In the genomic region with DNA sequence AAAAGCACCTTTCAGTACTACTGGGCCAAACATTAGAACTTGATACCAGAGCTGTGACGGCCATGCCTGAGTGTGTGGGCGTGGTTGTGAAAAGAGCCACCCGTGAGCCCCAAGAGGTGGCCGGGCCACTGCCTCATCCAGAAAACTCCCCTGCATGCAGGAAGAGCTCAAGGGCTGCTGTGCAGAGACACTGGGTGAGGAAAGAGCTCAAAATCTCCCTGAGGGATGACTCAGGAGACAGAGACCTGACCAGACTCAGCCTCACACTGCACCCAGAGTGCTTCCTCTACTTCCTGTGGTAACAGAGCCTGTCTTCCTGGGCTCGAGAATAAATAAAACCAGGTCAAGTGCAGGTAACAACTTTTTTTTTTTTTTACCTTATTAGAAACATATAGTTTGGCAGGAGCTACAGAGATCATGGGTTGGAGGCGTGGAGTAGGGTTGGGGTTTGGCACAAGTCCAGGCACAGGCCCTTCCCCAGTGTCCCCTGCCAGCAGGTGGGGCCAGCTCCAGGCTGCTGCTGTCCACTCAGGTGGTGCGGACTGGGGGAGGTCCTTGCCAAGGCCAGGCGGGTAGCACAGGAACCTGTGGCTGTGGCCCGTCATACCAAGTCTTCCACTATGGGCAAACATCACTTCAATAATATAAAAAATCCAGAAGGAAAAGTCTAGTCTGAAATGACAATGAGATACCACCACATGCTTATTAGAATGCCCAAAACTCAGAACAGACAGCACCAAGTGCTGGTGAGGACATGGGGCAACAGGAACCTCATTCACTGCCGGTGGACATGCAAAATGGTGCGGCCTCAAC, we compare ENCODE assay signal across 9 cellular contexts. TPM values are rescaled to one million over a fixed set of nuclear protein-coding genes. Genes with fewer than 3 reads are reported as not detected.
DNase-seq lines count a peak whose midpoint lies in the region; ATAC-seq, FAIRE-seq and TF ChIP-seq lines count a peak whose summit lies in the region.
"Had no signal": no experiment of that assay in that cellular context is flagged by ENCODE, and none has a peak within 500 bp of the region (broad histone marks: within the 10 kb centered on the region; RNA-seq: fewer than 3 reads in every experiment).

No MANE protein-coding gene starts in this region.

- no peak; a peak in 1 of 4 replicates for TF ChIP-seq RAD21 in K562 (CRISPR knock-in tag; conservative IDR thresholded peaks at IDR 0.05 in 1 of 2, IDR thresholded peaks at IDR 0.05 in 1 of 2)

- TF ChIP-seq POLR2A in K562 (conservative IDR thresholded peaks at IDR 0.05) = no peak

- H2AFZ ChIP-seq in K562 (ENCODE audit: low read depth, low read length) = no peak overlapping the region

- in situ Hi-C loops in K562 (cut with MboI) = no loop called here

- peaks cover 2% of the 10 kb centered on the region for H3K36me3 Mint-ChIP-seq in T-helper 1 cell treated with Interleukin-12 subunit alpha and Interleukin-12 subunit beta and Interleukin-4 antibody, amounts not matched to agents 30 μg/mL and 1 μg/mL, for 36 hours (ENCODE audit: low read depth)
- H3K36me3 Mint-ChIP-seq in naive thymus-derived CD8-positive, alpha-beta T cell = peaks cover 0 to 3% (median 0%) of the 10 kb centered on the region in 3 donors

- peak; percentile 52 for ATAC-seq in HG02588 (IDR thresholded peaks at IDR 0.05; ENCODE audit: unreplicated experiment)
- ATAC-seq in K562 = peak; percentile 79
- ATAC-seq in naive thymus-derived CD8-positive, alpha-beta T cell = peak; percentile 82 to 88
- no peak for ATAC-seq in GM18907 (IDR thresholded peaks at IDR 0.05; ENCODE audit: unreplicated experiment)

- no peak overlapping the region; the same call in 1 of the 2 replicates for H3K4me2 ChIP-seq in K562 (ENCODE audit: insufficient read depth, low read length)

- H3K4me3 ChIP-seq in K562 = no peak overlapping the region
- H3K4me3 ChIP-seq in tibial artery = no peak overlapping the region

- no peaks in the 10 kb centered on the region for H3K27me3 ChIP-seq in K562 (ENCODE audit: control insufficient read depth in 2 of 2, insufficient read depth in 2 of 2, low read length in 2 of 2)
- H3K27me3 ChIP-seq in tibial artery = no peaks in the 10 kb centered on the region

- no peaks in the 10 kb centered on the region for H3K9me3 ChIP-seq in K562 (replicated peaks; ENCODE audit: control insufficient read depth, insufficient read depth, low read depth, low read length)
- H3K9me3 ChIP-seq in tibial artery = no peaks in the 10 kb centered on the region

- 38% methylated on average over 10 of the region's 11 CpGs for WGBS in K562 (ENCODE audit: insufficient coverage, low coverage, missing lambda C conversion rate)

- intact Hi-C loops in K562 (cut with micrococcal nuclease) = no loop called here
- intact Hi-C loops in tibial artery (cut with DNase I; ENCODE audit: low total_unique reads) = no loop called here

- peaks cover 53% of the 10 kb centered on the region for H3K4me1 Mint-ChIP-seq in T-helper 1 cell treated with Interleukin-12 subunit alpha and Interleukin-12 subunit beta and Interleukin-4 antibody, amounts not matched to agents 30 μg/mL and 1 μg/mL, for 36 hours (ENCODE audit: low read depth)
- H3K4me1 Mint-ChIP-seq in naive thymus-derived CD8-positive, alpha-beta T cell = peaks cover 40 to 91% (median 84%) of the 10 kb centered on the region in 4 donors

- POLR2A ChIA-PET in K562 (lab: Yijun Ruan, JAX) = interaction anchor here (0.7 to 6.0 kb wide), 8 partner anchors 9 to 58 kb away, joined by 3 to 31 read pairs (median 4); a partner anchor contains a TSS
- POLR2A ChIA-PET in naive thymus-derived CD8-positive, alpha-beta T cell (lab: Charles Lee) = interaction anchor here (0.6 to 1.8 kb wide), 11 partner anchors 10 to 336 kb away, joined by 3 to 7 read pairs (median 5); a partner anchor contains a TSS

- H3K4me3 Mint-ChIP-seq in T-helper 1 cell treated with Interleukin-12 subunit alpha and Interleukin-12 subunit beta and Interleukin-4 antibody, amounts not matched to agents 30 μg/mL and 1 μg/mL, for 36 hours = peak overlapping the region; percentile 52
- H3K4me3 Mint-ChIP-seq in naive thymus-derived CD8-positive, alpha-beta T cell = peak overlapping the region; percentile 55 to 79 (median 72)

- H3K36me3 ChIP-seq in K562 (ENCODE audit: control insufficient read depth, insufficient read depth, low read length) (peaks cover 5% of the 10 kb centered on the region; the same call in 2 of the 3 replicates), tibial artery (no peaks in the 10 kb centered on the region)

- H3K9me3 Mint-ChIP-seq in T-helper 1 cell treated with Interleukin-12 subunit alpha and Interleukin-12 subunit beta and Interleukin-4 antibody, amounts not matched to agents 30 μg/mL and 1 μg/mL, for 36 hours = no peaks in the 10 kb centered on the region
- no peaks in the 10 kb centered on the region for H3K9me3 Mint-ChIP-seq in naive thymus-derived CD8-positive, alpha-beta T cell

- H3K27ac Mint-ChIP-seq in T-helper 1 cell treated with Interleukin-12 subunit alpha and Interleukin-12 subunit beta and Interleukin-4 antibody, amounts not matched to agents 30 μg/mL and 1 μg/mL, for 36 hours = peak overlapping the region; percentile 85
- peak overlapping the region; percentile 32 to 95 (median 86) for H3K27ac Mint-ChIP-seq in naive thymus-derived CD8-positive, alpha-beta T cell

- peaks cover 9% of the 10 kb centered on the region for H3K9me1 ChIP-seq in K562 (ENCODE audit: control insufficient read depth, insufficient read depth, low read length)

- peaks cover 66% of the 10 kb centered on the region for H4K20me1 ChIP-seq in K562 (replicated peaks; ENCODE audit: control insufficient read depth, insufficient read depth, low read length)

- peaks cover 21 to 46% of the 10 kb centered on the region in 2 experiments; a peak in 4 of 5 replicates for H3K4me1 ChIP-seq in K562 (replicated peaks in 1 of 2; ENCODE audit: control insufficient read depth in 2 of 2, insufficient read depth in 2 of 2, low read length in 2 of 2)
- peaks cover under 1 to 94% (median 64%) of the 10 kb centered on the region in 4 donors for H3K4me1 ChIP-seq in tibial artery

- no peaks in the 10 kb centered on the region for H3K27me3 Mint-ChIP-seq in T-helper 1 cell treated with Interleukin-12 subunit alpha and Interleukin-12 subunit beta and Interleukin-4 antibody, amounts not matched to agents 30 μg/mL and 1 μg/mL, for 36 hours (ENCODE audit: low read depth)
- no peaks in the 10 kb centered on the region for H3K27me3 Mint-ChIP-seq in naive thymus-derived CD8-positive, alpha-beta T cell

- TF ChIP-seq CTCF in K562 (IDR thresholded peaks at IDR 0.05 in 2 of 3, conservative IDR thresholded peaks at IDR 0.05 in 1 of 3; ENCODE audit: insufficient read depth in 2 of 3, low read depth in 1 of 3, low read length in 3 of 3) = peak in 2 of 3 experiments; percentile 33 to 37; a peak in 4 of 6 replicates
- TF ChIP-seq CTCF in tibial artery (IDR thresholded peaks at IDR 0.05) = no peak

- no peak overlapping the region; the same call in 2 of the 3 replicates for H3K27ac ChIP-seq in K562 (ENCODE audit: extremely low read depth, low read depth, low read length)
- no peak overlapping the region for H3K27ac ChIP-seq in tibial artery

- peak; percentile 64 for FAIRE-seq in K562 (lab: Jason Lieb, UNC)
- FAIRE-seq: endothelial cell of umbilical vein had no signal

- peaks cover 95% of the 10 kb centered on the region for H3K79me2 ChIP-seq in K562 (ENCODE audit: control insufficient read depth, insufficient read depth, low read length)

- DNase-seq in AG20443 (ENCODE audit: low spot score) (peak; percentile 65), K562 (ENCODE audit: extremely low read depth in 1 of 4, low spot score in 3 of 4) (peak; percentile 64 to 73 (median 71)), tibial artery (no peak), cerebellar nuclear complex (lab: John Stamatoyannopoulos, UW) (no peak)
- peak in 8 of 10 donors; percentile 13 to 60 (median 32) for DNase-seq in naive thymus-derived CD8-positive, alpha-beta T cell

- peak overlapping the region in 1 of 2 experiments; percentile 80; a peak in 3 of 4 replicates for H3K9ac ChIP-seq in K562 (ENCODE audit: insufficient read depth in 1 of 2, low read depth in 2 of 2, low read length in 2 of 2)

- CTCF ChIA-PET in K562 (lab: Yijun Ruan, JAX; ENCODE audit: low intra/inter-chr PET ratio) = interaction anchor here (0.6 kb wide), 2 partner anchors 21 to 98 kb away, joined by 4 to 5 read pairs; no protein-coding TSS in a partner anchor

- TF ChIP-seq EP300 in K562 (IDR thresholded peaks at IDR 0.05; ENCODE audit: low read length) = no peak

- no TSS peak for BruUV-seq in K562 (replicated peaks; lab: Mats Ljungman, UMichigan)

RNA-seq across cellular contexts. Expression of a gene that starts 25.5 kb away (rescaled TPM):
- 26.9 and 68.3 TPM in 2 replicates for total RNA-seq in K562 (2011; cell fraction: chromatin; rRNA removed; ENCODE audit: low replicate concordance)
- 36.6 and 44.4 TPM in 2 replicates for total RNA-seq in K562 (2011; cell fraction: nucleolus; rRNA removed)
- total RNA-seq in K562 (2011; cell fraction: nucleoplasm; rRNA removed) = 26.0 and 26.8 TPM in 2 replicates
- total RNA-seq in K562 (2014; rRNA removed) (12.9 and 16.3 TPM in 2 replicates), K562 (2014; rRNA removed; fragmentation: Illumina TruSeq; extraction: Trizol) (2.8 and 3.2 TPM in 2 replicates), K562 (2015; rRNA removed; fragmentation: Illumina TruSeq; extraction: Trizol) (5.4 and 6.0 TPM in 2 replicates), K562 (2021) (22.1 and 22.5 TPM in 2 replicates)
- polyA plus RNA-seq in K562 (2011; rRNA removed) (4.0 and 9.2 TPM in 2 replicates), K562 (2014; fragmentation: Illumina TruSeq; extraction: Trizol) (4.1 and 9.6 TPM in 2 replicates), K562 (2014; fragmentation: Nextera tagmentation; extraction: Ambion mirVana) (under 1 TPM; 0.24 to 0.45 TPM), K562 (2014; rRNA removed) (9.0 and 13.2 TPM in 2 replicates)
- 4.9 and 11.1 TPM in 2 replicates for polyA plus RNA-seq in K562 (2011; cell fraction: cytosol; rRNA removed)
- 14.6 and 22.8 TPM in 2 replicates for polyA plus RNA-seq in K562 (2011; cell fraction: nucleus; rRNA removed)
- 12.3 and 14.0 TPM in 2 replicates for polyA plus RNA-seq in K562 (2012)
- polyA minus RNA-seq in K562 (2011; rRNA and poly(A)+ RNA removed) = 2.8 and 4.1 TPM in 2 replicates
- 7.6 and 14.9 TPM in 2 replicates for polyA minus RNA-seq in K562 (2011; cell fraction: cytosol; rRNA and poly(A)+ RNA removed)
- 7.0 and 10.7 TPM in 2 replicates for polyA minus RNA-seq in K562 (2011; cell fraction: nucleus; rRNA and poly(A)+ RNA removed)
- total RNA-seq in naive thymus-derived CD8-positive, alpha-beta T cell = 10 to 100 TPM; 23.7 to 24.1 TPM
- polyA plus RNA-seq in naive thymus-derived CD8-positive, alpha-beta T cell = 10 to 100 TPM in 1 of 3 donors, 1 to 10 TPM in 2; 7.6 to 11.0 (median 9.3) TPM

RNA-seq across cellular contexts. Expression of a gene that starts 47.0 kb away (rescaled TPM):
- 26.1 and 86.1 TPM in 2 replicates for total RNA-seq in K562 (2011; cell fraction: chromatin; rRNA removed; ENCODE audit: low replicate concordance)
- 93.6 and 114 TPM in 2 replicates for total RNA-seq in K562 (2011; cell fraction: nucleolus; rRNA removed)
- 59.8 and 63.9 TPM in 2 replicates for total RNA-seq in K562 (2011; cell fraction: nucleoplasm; rRNA removed)
- total RNA-seq in K562 (2014; rRNA removed) (234 and 260 TPM in 2 replicates), K562 (2014; rRNA removed; fragmentation: Illumina TruSeq; extraction: Trizol) (16.0 and 21.8 TPM in 2 replicates), K562 (2015; rRNA removed; fragmentation: Illumina TruSeq; extraction: Trizol) (104 and 106 TPM in 2 replicates), K562 (2021) (228 and 236 TPM in 2 replicates)
- polyA plus RNA-seq in K562 (2011; rRNA removed) (116 and 176 TPM in 2 replicates), K562 (2014; fragmentation: Illumina TruSeq; extraction: Trizol) (62.5 and 201 TPM in 2 replicates), K562 (2014; fragmentation: Nextera tagmentation; extraction: Ambion mirVana) (1 to 10 TPM in 1 of 2 experiments, under 1 TPM in 1; 0.46 to 1.0 TPM), K562 (2014; rRNA removed) (168 and 203 TPM in 2 replicates)
- 199 and 396 TPM in 2 replicates for polyA plus RNA-seq in K562 (2011; cell fraction: cytosol; rRNA removed)
- 128 and 178 TPM in 2 replicates for polyA plus RNA-seq in K562 (2011; cell fraction: nucleus; rRNA removed)
- 173 and 302 TPM in 2 replicates for polyA plus RNA-seq in K562 (2012)
- polyA minus RNA-seq in K562 (2011; rRNA and poly(A)+ RNA removed) = 28.0 and 49.7 TPM in 2 replicates
- polyA minus RNA-seq in K562 (2011; cell fraction: cytosol; rRNA and poly(A)+ RNA removed) = 138 and 159 TPM in 2 replicates
- 35.5 and 49.0 TPM in 2 replicates for polyA minus RNA-seq in K562 (2011; cell fraction: nucleus; rRNA and poly(A)+ RNA removed)
- total RNA-seq in naive thymus-derived CD8-positive, alpha-beta T cell = 100 to 1,000 TPM; 235 to 236 TPM
- polyA plus RNA-seq in naive thymus-derived CD8-positive, alpha-beta T cell = 100 to 1,000 TPM in 2 of 3 donors, 10 to 100 TPM in 1; 87.0 to 125 (median 106) TPM

RNA-seq across cellular contexts. Expression of a gene that starts 58.4 kb away (rescaled TPM):
- 155 and 651 TPM in 2 replicates for total RNA-seq in K562 (2011; cell fraction: chromatin; rRNA removed; ENCODE audit: low replicate concordance)
- total RNA-seq in K562 (2011; cell fraction: nucleolus; rRNA removed) = 616 and 678 TPM in 2 replicates
- total RNA-seq in K562 (2011; cell fraction: nucleoplasm; rRNA removed) = 226 and 284 TPM in 2 replicates
- 180 and 202 TPM in 2 replicates for total RNA-seq in K562 (2014; rRNA removed)
- total RNA-seq in K562 (2014; rRNA removed; fragmentation: Illumina TruSeq; extraction: Trizol) = 14.6 and 32.0 TPM in 2 replicates
- total RNA-seq in K562 (2015; rRNA removed; fragmentation: Illumina TruSeq; extraction: Trizol) = 93.2 and 96.8 TPM in 2 replicates
- total RNA-seq in K562 (2021) = 435 and 460 TPM in 2 replicates
- 99.3 and 191 TPM in 2 replicates for polyA plus RNA-seq in K562 (2011; rRNA removed)
- polyA plus RNA-seq in K562 (2011; cell fraction: cytosol; rRNA removed) = 148 and 356 TPM in 2 replicates
- polyA plus RNA-seq in K562 (2011; cell fraction: nucleus; rRNA removed) = 1,012 and 1,382 TPM in 2 replicates
- polyA plus RNA-seq in K562 (2012) = 319 and 453 TPM in 2 replicates
- 73.2 and 198 TPM in 2 replicates for polyA plus RNA-seq in K562 (2014; fragmentation: Illumina TruSeq; extraction: Trizol)
- polyA plus RNA-seq in K562 (2014; fragmentation: Nextera tagmentation; extraction: Ambion mirVana) = 10 to 100 TPM; 21.8 to 57.6 TPM
- polyA plus RNA-seq in K562 (2014; rRNA removed) = 376 and 380 TPM in 2 replicates
- 36.7 and 52.6 TPM in 2 replicates for polyA minus RNA-seq in K562 (2011; rRNA and poly(A)+ RNA removed)
- 173 and 245 TPM in 2 replicates for polyA minus RNA-seq in K562 (2011; cell fraction: cytosol; rRNA and poly(A)+ RNA removed)
- 114 and 124 TPM in 2 replicates for polyA minus RNA-seq in K562 (2011; cell fraction: nucleus; rRNA and poly(A)+ RNA removed)
- 10 to 100 TPM; 62.5 to 63.7 TPM for total RNA-seq in naive thymus-derived CD8-positive, alpha-beta T cell
- 10 to 100 TPM; 28.3 to 53.2 (median 40.4) TPM for polyA plus RNA-seq in naive thymus-derived CD8-positive, alpha-beta T cell

Comparison
In these comparisons a context has a peak if more than half of its experiments do, and no peak if none do; other contexts are left out.
1. DNase-seq: peak in AG20443 (single experiment), K562 (4 of 4) and naive thymus-derived CD8-positive, alpha-beta T cell (8 of 10); none in tibial artery (0 of 2) and cerebellar nuclear complex (0 of 2).
2. CTCF ChIP-seq: peak in K562 (2 of 3); none in tibial artery (0 of 2).